ENCODE assay signal across 8 cellular contexts in the genomic region with DNA sequence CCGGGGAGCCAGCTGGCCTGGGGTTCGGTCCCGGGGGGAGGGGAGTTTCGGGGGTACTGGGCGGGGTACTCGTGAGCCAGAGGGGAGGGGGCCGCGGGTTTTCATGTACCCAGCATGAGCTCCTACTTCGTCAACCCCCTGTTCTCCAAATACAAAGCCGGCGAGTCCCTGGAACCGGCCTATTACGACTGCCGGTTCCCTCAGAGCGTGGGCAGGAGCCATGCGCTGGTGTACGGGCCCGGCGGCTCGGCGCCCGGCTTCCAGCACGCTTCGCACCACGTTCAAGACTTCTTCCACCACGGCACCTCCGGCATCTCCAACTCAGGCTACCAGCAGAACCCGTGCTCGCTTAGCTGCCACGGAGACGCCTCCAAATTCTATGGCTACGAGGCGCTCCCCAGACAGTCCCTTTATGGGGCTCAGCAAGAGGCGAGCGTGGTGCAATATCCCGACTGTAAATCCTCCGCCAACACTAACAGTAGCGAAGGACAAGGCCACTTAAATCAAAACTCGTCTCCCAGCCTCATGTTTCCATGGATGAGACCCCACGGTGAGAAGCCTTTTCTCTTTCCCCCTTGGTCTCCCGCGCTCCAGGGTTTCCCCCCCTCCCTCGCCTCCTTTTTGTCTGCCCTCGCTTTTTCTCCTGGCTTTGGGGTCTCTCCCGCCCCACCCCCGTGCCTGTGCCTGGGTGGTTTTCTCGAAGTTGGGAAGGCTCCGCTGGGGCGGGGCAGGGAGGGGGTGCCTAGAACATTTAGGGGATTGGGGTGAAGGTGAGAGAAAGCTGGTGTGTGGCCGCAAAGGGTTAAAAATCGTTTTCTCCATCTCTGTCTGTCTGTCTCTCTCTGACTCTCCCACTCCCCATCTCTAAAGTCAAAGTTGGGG. TPM values are rescaled to one million over a fixed set of nuclear protein-coding genes. Genes with fewer than 3 reads are reported as not detected.
DNase-seq lines count a peak whose midpoint lies in the region; ATAC-seq and TF ChIP-seq lines count a peak whose summit lies in the region.

No MANE protein-coding gene starts in this region.

- H3K27me3 Mint-ChIP-seq in activated naive CD8-positive, alpha-beta T cell treated with anti-CD3 and anti-CD28 coated beads for 36 hours, result peaks cover 99% of the 10 kb centered on the region
- H3K27me3 Mint-ChIP-seq in naive thymus-derived CD8-positive, alpha-beta T cell, result peaks cover 53 to 100% (median 80%) of the 10 kb centered on the region in 5 donors

- H3K4me3 ChIP-seq in HFF-Myc (replicated peaks; ENCODE audit: low read depth, low read length) (peak overlapping the region; percentile 41), OCI-LY7 (ENCODE audit: low read depth, low read length, poor library complexity, severe bottlenecking) (no peak overlapping the region)

- intact Hi-C loops in OCI-LY7 (cut with micrococcal nuclease; ENCODE audit: unreplicated experiment), result loop anchor here (10.0 kb wide), 1 partner anchor 345 kb away; no protein-coding TSS in a partner anchor

- CTCF ChIA-PET in OCI-LY7 (lab: Charles Lee; ENCODE audit: unreplicated experiment), result no interaction called here

- H3K4me1 ChIP-seq in OCI-LY7 (ENCODE audit: insufficient read depth, low read length, poor library complexity, severe bottlenecking), result peaks cover 34% of the 10 kb centered on the region

- in situ Hi-C loops in ACHN (cut with HindIII; ENCODE audit: low pct_ligation_motif_present, low pct_unique_long_range_greater_than_20kb, low sequenced_read_pairs), result no loop called here

- H3K9me2 ChIP-seq in OCI-LY7 (ENCODE audit: insufficient read depth, low read length), result no peaks in the 10 kb centered on the region

- no peaks in the 10 kb centered on the region for H3K9me3 Mint-ChIP-seq in activated naive CD8-positive, alpha-beta T cell treated with anti-CD3 and anti-CD28 coated beads for 36 hours
- no peaks in the 10 kb centered on the region for H3K9me3 Mint-ChIP-seq in naive thymus-derived CD8-positive, alpha-beta T cell

- POLR2A ChIA-PET in naive thymus-derived CD8-positive, alpha-beta T cell (lab: Charles Lee), result interaction anchor here (0.6 to 2.2 kb wide), 8 partner anchors 8 to 547 kb away, joined by 3 to 7 read pairs (median 4); a partner anchor contains a TSS
- POLR2A ChIA-PET in OCI-LY7 (lab: Charles Lee), result interaction anchor here (0.7 kb wide), 1 partner anchor 8 kb away, joined by 3 read pairs; no protein-coding TSS in a partner anchor

- no peaks in the 10 kb centered on the region for H3K79me2 ChIP-seq in OCI-LY7 (ENCODE audit: insufficient read depth, low read depth, low read length)

- no peaks in the 10 kb centered on the region for H4K20me1 ChIP-seq in OCI-LY7 (ENCODE audit: insufficient read depth, low read length)

- H3K27ac Mint-ChIP-seq in activated naive CD8-positive, alpha-beta T cell treated with anti-CD3 and anti-CD28 coated beads for 36 hours, result no peak overlapping the region
- peak overlapping the region in 2 of 10 donors; percentile 25 to 90 for H3K27ac Mint-ChIP-seq in naive thymus-derived CD8-positive, alpha-beta T cell

- H3K4me3 Mint-ChIP-seq in activated naive CD8-positive, alpha-beta T cell treated with anti-CD3 and anti-CD28 coated beads for 36 hours, result no peak overlapping the region
- H3K4me3 Mint-ChIP-seq in naive thymus-derived CD8-positive, alpha-beta T cell, result peak overlapping the region; percentile 42 to 85 (median 79)

- no peak for TF ChIP-seq CTCF in HFF-Myc (IDR thresholded peaks at IDR 0.05; ENCODE audit: low read depth, low read length, missing control alignments)
- TF ChIP-seq CTCF in OCI-LY7 (conservative IDR thresholded peaks at IDR 0.05; ENCODE audit: low read length), result no peak

- H2AFZ ChIP-seq in OCI-LY7 (ENCODE audit: low read length), result no peak overlapping the region

- no peaks in the 10 kb centered on the region for H3K9me3 ChIP-seq in OCI-LY7 (ENCODE audit: low read length)

- BruUV-seq in OCI-LY7 (replicated peaks; lab: Mats Ljungman, UMichigan), result no TSS peak

- no peaks in the 10 kb centered on the region for H3K36me3 Mint-ChIP-seq in activated naive CD8-positive, alpha-beta T cell treated with anti-CD3 and anti-CD28 coated beads for 36 hours
- peaks cover 0 to 7% (median 0%) of the 10 kb centered on the region in 3 donors for H3K36me3 Mint-ChIP-seq in naive thymus-derived CD8-positive, alpha-beta T cell

- DNase-seq in ACHN (peak; percentile 37), HFF-Myc (ENCODE audit: extremely low read depth, low read depth) (no peak), NCI-H2196 treated with DMSO at 0.1 percent for 48 hours (lab: John Stamatoyannopoulos, UW; ENCODE audit: unreplicated experiment) (no peak), OCI-LY7 (ENCODE audit: low spot score) (no peak)
- DNase-seq in activated naive CD8-positive, alpha-beta T cell treated with anti-CD3 and anti-CD28 coated beads for 36 hours, result peak; percentile 45
- DNase-seq in naive thymus-derived CD8-positive, alpha-beta T cell, result peak in 1 of 10 donors; percentile 62

- ATAC-seq in naive thymus-derived CD8-positive, alpha-beta T cell, result peak; percentile 40 to 52
- ATAC-seq in HG02798 (IDR thresholded peaks at IDR 0.05; ENCODE audit: poor library complexity, unreplicated experiment), result no peak
- no peak for ATAC-seq in GM21529 (IDR thresholded peaks at IDR 0.05; ENCODE audit: unreplicated experiment)

- H3K4me2 ChIP-seq in OCI-LY7 (ENCODE audit: low read length), result no peak overlapping the region

- H3K27ac ChIP-seq in OCI-LY7 (ENCODE audit: low read depth, low read length, poor library complexity, severe bottlenecking), result no peak overlapping the region

- H3K36me3 ChIP-seq in OCI-LY7 (ENCODE audit: insufficient read depth, low read length), result no peaks in the 10 kb centered on the region

- peaks cover 26% of the 10 kb centered on the region for H3K4me1 Mint-ChIP-seq in activated naive CD8-positive, alpha-beta T cell treated with anti-CD3 and anti-CD28 coated beads for 36 hours
- H3K4me1 Mint-ChIP-seq in naive thymus-derived CD8-positive, alpha-beta T cell, result peaks cover 24 to 57% (median 33%) of the 10 kb centered on the region in 4 donors

RNA-seq across cellular contexts. Expression of a gene that starts 0.6 kb away (rescaled TPM):
- total RNA-seq in activated naive CD8-positive, alpha-beta T cell treated with anti-CD3 and anti-CD28 coated beads for 36 hours, result not detected
- total RNA-seq in naive thymus-derived CD8-positive, alpha-beta T cell, result not detected
- polyA plus RNA-seq in naive thymus-derived CD8-positive, alpha-beta T cell, result not detected
- not detected in 2 replicates for total RNA-seq in OCI-LY7 (2014; rRNA removed; shearing (Covaris generic))
- total RNA-seq in OCI-LY7 (2022), result not detected in 2 replicates

RNA-seq across cellular contexts. Expression of a gene that starts 9.5 kb away (rescaled TPM):
- total RNA-seq in activated naive CD8-positive, alpha-beta T cell treated with anti-CD3 and anti-CD28 coated beads for 36 hours, result not detected
- not detected for total RNA-seq in naive thymus-derived CD8-positive, alpha-beta T cell
- not detected for polyA plus RNA-seq in naive thymus-derived CD8-positive, alpha-beta T cell
- total RNA-seq in OCI-LY7 (2014; rRNA removed; shearing (Covaris generic)), result not detected in 2 replicates
- 0.42 and 0.57 TPM in 2 replicates for total RNA-seq in OCI-LY7 (2022)

RNA-seq across cellular contexts. Expression of a gene that starts 18.8 kb away (rescaled TPM):
- not detected for total RNA-seq in activated naive CD8-positive, alpha-beta T cell treated with anti-CD3 and anti-CD28 coated beads for 36 hours
- not detected for total RNA-seq in naive thymus-derived CD8-positive, alpha-beta T cell
- polyA plus RNA-seq in naive thymus-derived CD8-positive, alpha-beta T cell, result not detected
- total RNA-seq in OCI-LY7 (2014; rRNA removed; shearing (Covaris generic)), result 0.92 and 1.6 TPM in 2 replicates
- 2.7 and 3.7 TPM in 2 replicates for total RNA-seq in OCI-LY7 (2022)

RNA-seq across cellular contexts. Expression of a gene that starts 23.4 kb away (rescaled TPM):
- total RNA-seq in activated naive CD8-positive, alpha-beta T cell treated with anti-CD3 and anti-CD28 coated beads for 36 hours, result not detected
- total RNA-seq in naive thymus-derived CD8-positive, alpha-beta T cell, result not detected
- polyA plus RNA-seq in naive thymus-derived CD8-positive, alpha-beta T cell, result not detected
- not detected in 2 replicates for total RNA-seq in OCI-LY7 (2014; rRNA removed; shearing (Covaris generic))
- not detected in 2 replicates for total RNA-seq in OCI-LY7 (2022)

RNA-seq across cellular contexts. Expression of a gene that starts 24.5 kb away (rescaled TPM):
- total RNA-seq in activated naive CD8-positive, alpha-beta T cell treated with anti-CD3 and anti-CD28 coated beads for 36 hours, result not detected
- total RNA-seq in naive thymus-derived CD8-positive, alpha-beta T cell, result not detected
- not detected for polyA plus RNA-seq in naive thymus-derived CD8-positive, alpha-beta T cell
- 0.28 TPM in 1 of 2 replicates, not detected in the other for total RNA-seq in OCI-LY7 (2014; rRNA removed; shearing (Covaris generic))
- 0.25 TPM in 1 of 2 replicates, not detected in the other for total RNA-seq in OCI-LY7 (2022)

Comparison
In these comparisons a context has a peak if more than half of its experiments do, and no peak if none do; other contexts are left out.
1. DNase-seq: peak in ACHN (single experiment) and activated naive CD8-positive, alpha-beta T cell treated with anti-CD3 and anti-CD28 coated beads for 36 hours (single experiment); none in HFF-Myc (single experiment), NCI-H2196 treated with DMSO at 0.1 percent for 48 hours (single experiment) and OCI-LY7 (single experiment).
2. ATAC-seq: peak in naive thymus-derived CD8-positive, alpha-beta T cell (2 of 2); none in HG02798 (single experiment) and GM21529 (single experiment).